Comparison of ENCODE assay signal across 8 cellular contexts in genomic region chr17:76264425-76264754, GRCh38. TPM values are rescaled to one million over a fixed set of nuclear protein-coding genes. Genes with fewer than 3 reads are reported as not detected.
DNase-seq lines count a peak whose midpoint lies in the region; ATAC-seq, FAIRE-seq and TF ChIP-seq lines count a peak whose summit lies in the region.

No MANE protein-coding gene starts in this region.

- TSS peak; percentile 42 for BruUV-seq in Caco-2 (replicated peaks; lab: Mats Ljungman, UMichigan)
- BruUV-seq in MCF 10A (replicated peaks; lab: Mats Ljungman, UMichigan) = TSS peak; percentile 59

- H3K27ac Mint-ChIP-seq in Caco-2 (ENCODE audit: unreplicated experiment) (peak overlapping the region; percentile 82), MCF 10A (ENCODE audit: low read depth, unreplicated experiment) (peak overlapping the region; percentile 87), neural progenitor cell (peak overlapping the region; percentile 81)

- intact Hi-C loops in Caco-2 (cut with micrococcal nuclease; ENCODE audit: unreplicated experiment) (loop anchor here (10.0 kb wide), 1 partner anchor 160 kb away; the partner anchor contains the start of gene EXOC7), MCF 10A (cut with micrococcal nuclease) (loop anchor here (1.0 kb wide), 1 partner anchor 12 kb away; no protein-coding TSS in a partner anchor), kidney (cut with DNase I) (no loop called here)

- peak; percentile 0 for ATAC-seq in HG03175 (IDR thresholded peaks at IDR 0.05; ENCODE audit: unreplicated experiment)
- no peak for ATAC-seq in HG02973 (IDR thresholded peaks at IDR 0.05; ENCODE audit: unreplicated experiment)

- H3K27me3 Mint-ChIP-seq in Caco-2 (ENCODE audit: insufficient read depth, unreplicated experiment) (no peaks in the 10 kb centered on the region), MCF 10A (ENCODE audit: insufficient read depth, unreplicated experiment) (no peaks in the 10 kb centered on the region), neural progenitor cell (ENCODE audit: insufficient read depth, low read depth) (peaks cover 7% of the 10 kb centered on the region)

- no peaks in the 10 kb centered on the region for H3K9me3 ChIP-seq in Caco-2
- no peaks in the 10 kb centered on the region for H3K9me3 ChIP-seq in neural progenitor cell (ENCODE audit: low read depth)
- H3K9me3 ChIP-seq in kidney (ENCODE audit: control insufficient read depth in 1 of 2, low read length in 2 of 2) = no peaks in the 10 kb centered on the region

- H3K9ac ChIP-seq in neural progenitor cell = no peak overlapping the region
- H3K9ac ChIP-seq in kidney (ENCODE audit: low read length in 2 of 2) = peak overlapping the region in 1 of 2 donors; percentile 13

- peaks cover 40% of the 10 kb centered on the region for H3K79me2 ChIP-seq in neural progenitor cell (ENCODE audit: low read depth)

- no peak for TF ChIP-seq CTCF in Caco-2 (IDR thresholded peaks at IDR 0.05; ENCODE audit: insufficient read depth in 1 of 2, low read depth in 1 of 2, low read length in 1 of 2, severe bottlenecking in 1 of 2, unreplicated experiment in 1 of 2)
- TF ChIP-seq CTCF in MCF 10A (IDR thresholded peaks at IDR 0.05; ENCODE audit: unreplicated experiment) = no peak
- no peak for TF ChIP-seq CTCF in neural progenitor cell (IDR thresholded peaks at IDR 0.05)
- no peak for TF ChIP-seq CTCF in kidney (IDR thresholded peaks at IDR 0.05; ENCODE audit: borderline replicate concordance, extremely low read depth, insufficient read depth)

- peaks cover 4% of the 10 kb centered on the region for H4K20me1 ChIP-seq in neural progenitor cell (ENCODE audit: low read depth)

- H3K36me3 Mint-ChIP-seq in Caco-2 (ENCODE audit: insufficient read depth, unreplicated experiment) (peaks cover 51% of the 10 kb centered on the region), MCF 10A (ENCODE audit: insufficient read depth, unreplicated experiment) (peaks cover 26% of the 10 kb centered on the region), neural progenitor cell (peaks cover 5% of the 10 kb centered on the region)

- H2AFZ ChIP-seq in neural progenitor cell (replicated peaks) = no peak overlapping the region

- H3K4me1 ChIP-seq in Caco-2 (peaks cover 71% of the 10 kb centered on the region), neural progenitor cell (peaks cover 30% of the 10 kb centered on the region), kidney (ENCODE audit: control insufficient read depth in 1 of 2, insufficient read depth in 1 of 2, low read depth in 1 of 2, low read length in 2 of 2) (peaks cover 34 to 42% of the 10 kb centered on the region in 2 donors)

- H3K4me3 ChIP-seq in Caco-2 (ENCODE audit: low read depth, low read length) = no peak overlapping the region
- no peak overlapping the region for H3K4me3 ChIP-seq in neural progenitor cell
- peak overlapping the region in 1 of 2 donors; percentile 5 for H3K4me3 ChIP-seq in kidney (ENCODE audit: low read length in 2 of 2)

- H3K27me3 ChIP-seq in Caco-2 (replicated peaks; ENCODE audit: control insufficient read depth, insufficient read depth, low read length) (no peaks in the 10 kb centered on the region), neural progenitor cell (no peaks in the 10 kb centered on the region)

- peaks cover 16% of the 10 kb centered on the region for H3F3A ChIP-seq in neural progenitor cell (ENCODE audit: low read depth)

- POLR2A ChIA-PET in Caco-2 (lab: Charles Lee) (interaction anchor here (0.6 to 1.8 kb wide), 10 partner anchors 10 to 485 kb away, joined by 3 to 6 read pairs (median 4); partner anchors contain the start of gene RNF157), MCF 10A (lab: Yijun Ruan, JAX) (interaction anchor here (0.5 to 4.3 kb wide), 29 partner anchors 11 to 481 kb away, joined by 3 to 56 read pairs (median 5); partner anchors contain the start of genes EVPL, EXOC7, MRPL38 and PRPSAP1)

- CTCF ChIA-PET in Caco-2 (lab: Charles Lee) = interaction anchor here (0.5 to 2.2 kb wide), 6 partner anchors 16 to 516 kb away, joined by 3 to 14 read pairs (median 3); no protein-coding TSS in a partner anchor
- CTCF ChIA-PET in MCF 10A (lab: Yijun Ruan, JAX) = interaction anchor here (0.6 to 1.0 kb wide), 3 partner anchors 13 to 145 kb away, joined by 3 to 4 read pairs (median 3); no protein-coding TSS in a partner anchor

- DNase-seq in Caco-2 (no peak), MCF 10A (ENCODE audit: unreplicated experiment) (no peak), neural progenitor cell (ENCODE audit: low spot score) (no peak), kidney (no peak), H4 (ENCODE audit: low spot score) (no peak), activated gamma-delta T cell (lab: John Stamatoyannopoulos, UW) (no peak)

- H3K4me1 Mint-ChIP-seq in Caco-2 (ENCODE audit: low read depth, unreplicated experiment) (peaks cover 36% of the 10 kb centered on the region), MCF 10A (ENCODE audit: insufficient read depth, unreplicated experiment) (peaks cover 7% of the 10 kb centered on the region), neural progenitor cell (peaks cover 46% of the 10 kb centered on the region)

- H3K27ac ChIP-seq in neural progenitor cell = no peak overlapping the region
- peak overlapping the region in 1 of 2 donors; percentile 76 for H3K27ac ChIP-seq in kidney (ENCODE audit: low read depth in 2 of 2, low read length in 2 of 2)

- peak overlapping the region; percentile 40 for H3K4me2 ChIP-seq in neural progenitor cell

- H3K4me3 Mint-ChIP-seq in Caco-2 (ENCODE audit: unreplicated experiment) (peak overlapping the region; percentile 80), MCF 10A (ENCODE audit: unreplicated experiment) (peak overlapping the region; percentile 76), neural progenitor cell (peak overlapping the region; percentile 83)

- H3K9me3 Mint-ChIP-seq in Caco-2 (ENCODE audit: unreplicated experiment) (no peaks in the 10 kb centered on the region), MCF 10A (ENCODE audit: unreplicated experiment) (no peaks in the 10 kb centered on the region), neural progenitor cell (no peaks in the 10 kb centered on the region)

- FAIRE-seq in kidney (lab: Jason Lieb, UNC) = no peak

- H3K36me3 ChIP-seq in Caco-2 (ENCODE audit: control insufficient read depth, insufficient read depth, low read length) = peaks cover 3% of the 10 kb centered on the region
- H3K36me3 ChIP-seq in neural progenitor cell = no peaks in the 10 kb centered on the region
- H3K36me3 ChIP-seq in kidney (ENCODE audit: control insufficient read depth in 1 of 2, insufficient read depth in 2 of 2, low read length in 2 of 2) = no peaks in the 10 kb centered on the region

RNA-seq across cellular contexts. Expression of gene UBALD2, which starts 0.8 kb away (rescaled TPM):
- total RNA-seq in Caco-2 (2022) (50.0 and 51.6 TPM in 2 replicates), MCF 10A (2022) (84.9 and 109 TPM in 2 replicates), neural progenitor cell (ENCODE audit: low replicate concordance) (4.2 and 10.7 TPM in 2 replicates), kidney (54.3 TPM)
- polyA plus RNA-seq in kidney (ENCODE audit: insufficient read depth, low read depth, low replicate concordance) = 59.1 TPM
- total RNA-seq in H4 (2014; rRNA removed; shearing (Covaris generic)) = 3.9 and 7.7 TPM in 2 replicates

RNA-seq across cellular contexts. Expression of gene RNF157, which starts 24.1 kb away (rescaled TPM):
- 25.9 and 29.3 TPM in 2 replicates for total RNA-seq in Caco-2 (2022)
- total RNA-seq in MCF 10A (2022) = 0.17 and 0.44 TPM in 2 replicates
- total RNA-seq in neural progenitor cell (ENCODE audit: low replicate concordance) = 18.5 and 21.0 TPM in 2 replicates
- 4.8 TPM for total RNA-seq in kidney
- polyA plus RNA-seq in kidney (ENCODE audit: insufficient read depth, low read depth, low replicate concordance) = 12.4 TPM
- total RNA-seq in H4 (2014; rRNA removed; shearing (Covaris generic)) = 6.8 and 7.8 TPM in 2 replicates

RNA-seq across cellular contexts. Expression of gene QRICH2, which starts 43.7 kb away (rescaled TPM):
- 1.1 and 1.5 TPM in 2 replicates for total RNA-seq in Caco-2 (2022)
- total RNA-seq in MCF 10A (2022) = 0.56 and 3.2 TPM in 2 replicates
- total RNA-seq in neural progenitor cell (ENCODE audit: low replicate concordance) = 1.7 and 2.3 TPM in 2 replicates
- total RNA-seq in kidney = 2.0 TPM
- 2.5 TPM for polyA plus RNA-seq in kidney (ENCODE audit: insufficient read depth, low read depth, low replicate concordance)
- 2.3 and 2.4 TPM in 2 replicates for total RNA-seq in H4 (2014; rRNA removed; shearing (Covaris generic))
